In the genomic region with DNA sequence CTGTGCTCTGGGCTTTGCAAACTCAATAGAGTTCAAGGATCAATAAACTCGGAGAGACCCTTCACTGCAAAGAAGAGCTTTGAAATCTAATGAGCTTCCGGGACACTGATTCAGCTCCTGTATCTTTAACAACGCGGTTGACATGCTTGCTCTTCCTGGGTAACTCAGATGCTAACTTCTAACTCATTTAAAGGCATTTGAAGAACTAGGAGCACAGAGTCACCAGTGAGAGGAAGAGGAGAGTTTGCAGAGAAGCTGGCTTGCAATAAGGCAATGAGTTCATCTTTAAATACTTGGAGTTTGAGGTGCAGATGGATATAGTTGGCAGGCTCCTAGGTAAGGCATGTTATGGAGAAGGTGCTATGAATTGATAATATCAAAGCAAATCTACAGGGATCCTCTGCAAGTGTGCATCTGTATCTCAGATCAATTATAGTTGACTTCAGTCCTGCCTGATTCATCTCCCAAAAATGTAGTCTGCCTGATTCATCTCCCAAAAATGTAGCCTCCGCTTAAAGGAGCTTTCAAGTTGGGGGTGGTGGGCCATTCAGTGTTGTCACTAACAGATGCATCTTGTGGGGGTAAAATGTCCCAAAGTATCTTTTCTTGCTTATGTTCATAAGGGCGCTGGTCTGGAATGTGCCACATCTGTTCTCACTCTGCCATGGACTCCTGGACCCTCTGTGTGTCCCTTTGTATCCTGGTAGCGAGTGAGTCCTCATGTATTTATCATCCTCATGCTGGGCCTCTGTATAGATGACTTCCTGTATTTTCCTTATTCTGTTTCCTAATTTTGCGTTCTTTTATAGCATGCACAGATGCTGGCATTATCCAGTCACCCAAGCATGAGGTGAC, we compare ENCODE assay signal across 10 cellular contexts.
DNase-seq lines count a peak whose midpoint lies in the region; ATAC-seq and TF ChIP-seq lines count a peak whose summit lies in the region.
"Had no signal": no experiment of that assay in that cellular context is flagged by ENCODE, and none has a peak within 500 bp of the region (broad histone marks: within the 10 kb centered on the region; RNA-seq: fewer than 3 reads in every experiment).

No MANE protein-coding gene starts in this region.

- no peak overlapping the region for H2BK5ac ChIP-seq in mesendoderm (ENCODE audit: low read length)

- H4K8ac ChIP-seq in mesendoderm (ENCODE audit: low read depth, low read length), result no peak overlapping the region

- no peak overlapping the region for H3K27ac ChIP-seq in CD8-positive, alpha-beta memory T cell (ENCODE audit: low read depth, low read length)
- peak overlapping the region; percentile 55 for H3K27ac ChIP-seq in mesendoderm (ENCODE audit: low read depth, low read length)
- H3K27ac ChIP-seq in heart right ventricle, result no peak overlapping the region
- H3K27ac ChIP-seq: epithelial cell of prostate had no signal

- no peak overlapping the region for H2BK15ac ChIP-seq in mesendoderm (replicated peaks; ENCODE audit: low read depth)

- no peak for DNase-seq in CD8-positive, alpha-beta memory T cell
- peak; percentile 82 for DNase-seq in astrocyte of the hippocampus (ENCODE audit: low read depth, low spot score)
- DNase-seq in mesendoderm, result peak; percentile 93
- DNase-seq in HuH-7 (ENCODE audit: low spot score), result no peak
- no peak for DNase-seq in activated naive CD4-positive, alpha-beta T cell treated with anti-CD3 and anti-CD28 coated beads, Interleukin-2, amount 50 U/mL, for 16 hours
- no peak for DNase-seq in NCI-H226
- no peak for DNase-seq in heart right ventricle
- DNase-seq: stimulated activated CD4-positive, alpha-beta T cell treated with anti-CD3 and anti-CD28 coated beads, Interleukin-2, amount 100 ng/mL, for 24 hours had no signal

- peak overlapping the region in 4 of 7 donors; percentile 10 to 75 (median 39) for H3K4me3 Mint-ChIP-seq in CD8-positive, alpha-beta memory T cell

- no peak overlapping the region for H3K4ac ChIP-seq in mesendoderm (ENCODE audit: low read depth, low read length)

- TF ChIP-seq RAD21 in Ishikawa (IDR thresholded peaks at IDR 0.05; ENCODE audit: low read depth), result no peak

- H3K27me3 Mint-ChIP-seq in CD8-positive, alpha-beta memory T cell, result peaks cover 0 to 4% of the 10 kb centered on the region in 2 donors

- no peak overlapping the region for H3K4me2 ChIP-seq in mesendoderm (ENCODE audit: low read length)

- H3K9me3 Mint-ChIP-seq in CD8-positive, alpha-beta memory T cell, result no peaks in the 10 kb centered on the region

- H3K27ac Mint-ChIP-seq in CD8-positive, alpha-beta memory T cell, result peak overlapping the region in 3 of 8 donors; percentile 49 to 77 (median 72)

- no peak overlapping the region for H3K23ac ChIP-seq in mesendoderm (ENCODE audit: low read length)

- no peaks in the 10 kb centered on the region for H3K36me3 Mint-ChIP-seq in CD8-positive, alpha-beta memory T cell

- H3K4me1 ChIP-seq in CD8-positive, alpha-beta memory T cell (ENCODE audit: insufficient read depth, low read length), result peaks cover 18% of the 10 kb centered on the region
- H3K4me1 ChIP-seq in mesendoderm (ENCODE audit: control insufficient read depth, low read depth, low read length) (no peaks in the 10 kb centered on the region), heart right ventricle (peaks cover 0 to 51% (median 0%) of the 10 kb centered on the region in 9 donors)

- no peaks in the 10 kb centered on the region for H3K79me2 ChIP-seq in mesendoderm (ENCODE audit: control insufficient read depth, insufficient read depth, low read length)

- H2BK120ac ChIP-seq in mesendoderm (ENCODE audit: low read depth, low read length), result no peak overlapping the region

- H3K79me1 ChIP-seq in mesendoderm (ENCODE audit: low read length), result no peaks in the 10 kb centered on the region

- H4K5ac ChIP-seq in mesendoderm (ENCODE audit: low read length), result no peak overlapping the region

- WGBS in mesendoderm (ENCODE audit: extremely low coverage, insufficient coverage, low lambda C conversion rate), result no CpG with 5 or more reads among the region's 8 CpGs
- WGBS in heart right ventricle, 2 donors, result 72 to 79% methylated on average over 8 of the region's 8 CpGs

- no peak overlapping the region for H2AK5ac ChIP-seq in mesendoderm (ENCODE audit: low read length)

- CTCF ChIA-PET in CD8-positive, alpha-beta memory T cell (lab: Charles Lee), result interaction anchor here (0.8 to 2.2 kb wide), 5 partner anchors 19 to 371 kb away, joined by 3 to 9 read pairs (median 3); no protein-coding TSS in a partner anchor

- intact Hi-C loops in heart right ventricle (cut with DNase I), result no loop called here

- peaks cover 19 to 59% (median 49%) of the 10 kb centered on the region in 3 donors for H3K4me1 Mint-ChIP-seq in CD8-positive, alpha-beta memory T cell

- no peak overlapping the region for H3K18ac ChIP-seq in mesendoderm (ENCODE audit: low read length)

- POLR2A ChIA-PET in CD8-positive, alpha-beta memory T cell (lab: Charles Lee), result interaction anchor here (1.0 to 1.5 kb wide), 2 partner anchors 23 to 368 kb away, joined by 5 read pairs; no protein-coding TSS in a partner anchor

- no peak for TF ChIP-seq CTCF in heart right ventricle (IDR thresholded peaks at IDR 0.05)

- ATAC-seq in heart right ventricle, result no peak

- H3K9ac ChIP-seq in mesendoderm (ENCODE audit: low read length), result no peak overlapping the region

- H3K27me3 ChIP-seq in CD8-positive, alpha-beta memory T cell (ENCODE audit: insufficient read depth, low read length, poor library complexity, severe bottlenecking), result no peaks in the 10 kb centered on the region
- no peaks in the 10 kb centered on the region for H3K27me3 ChIP-seq in mesendoderm (ENCODE audit: insufficient read depth, low read length, poor library complexity)
- peaks cover 0 to 15% (median 5%) of the 10 kb centered on the region in 7 donors for H3K27me3 ChIP-seq in heart right ventricle

- H3K9me3 ChIP-seq in CD8-positive, alpha-beta memory T cell (ENCODE audit: low read length), result no peaks in the 10 kb centered on the region
- peaks cover 0 to 2% (median 0%) of the 10 kb centered on the region in 11 donors for H3K9me3 ChIP-seq in heart right ventricle

- peak overlapping the region; percentile 22 for H3K56ac ChIP-seq in mesendoderm (ENCODE audit: low read length)

- TF ChIP-seq EP300 in Ishikawa (IDR thresholded peaks at IDR 0.05; ENCODE audit: borderline replicate concordance), result no peak

- H3K36me3 ChIP-seq in CD8-positive, alpha-beta memory T cell (ENCODE audit: insufficient read depth, low read length), result no peaks in the 10 kb centered on the region
- H3K36me3 ChIP-seq in mesendoderm (ENCODE audit: control insufficient read depth, insufficient read depth, low read length), result no peaks in the 10 kb centered on the region
- H3K36me3 ChIP-seq in heart right ventricle, result no peaks in the 10 kb centered on the region

- no peak overlapping the region for H3K4me3 ChIP-seq in CD8-positive, alpha-beta memory T cell (ENCODE audit: low read length)
- no peak overlapping the region for H3K4me3 ChIP-seq in mesendoderm (ENCODE audit: low read length)
- no peak overlapping the region for H3K4me3 ChIP-seq in heart right ventricle

TF ChIP-seq in Ishikawa, 13 proteins besides CTCF, POLR2A, EP300 and RAD21:
- TF ChIP-seq FOXM1 (IDR thresholded peaks at IDR 0.05; ENCODE audit: borderline replicate concordance, low read depth), result no peak
- 0 out of 2 replicates have a peak, but pooled peaks have one; percentile 14 for TF ChIP-seq TEAD4 (IDR thresholded peaks at IDR 0.05)

Comparison
In these comparisons a context has a peak if more than half of its experiments do, and no peak if none do; other contexts are left out.
1. DNase-seq: peak in astrocyte of the hippocampus (single experiment) and mesendoderm (single experiment); none in CD8-positive, alpha-beta memory T cell (0 of 5), HuH-7 (single experiment), activated naive CD4-positive, alpha-beta T cell treated with anti-CD3 and anti-CD28 coated beads, Interleukin-2, amount 50 U/mL, for 16 hours (single experiment), NCI-H226 (single experiment) and heart right ventricle (0 of 2).